In the genomic region with DNA sequence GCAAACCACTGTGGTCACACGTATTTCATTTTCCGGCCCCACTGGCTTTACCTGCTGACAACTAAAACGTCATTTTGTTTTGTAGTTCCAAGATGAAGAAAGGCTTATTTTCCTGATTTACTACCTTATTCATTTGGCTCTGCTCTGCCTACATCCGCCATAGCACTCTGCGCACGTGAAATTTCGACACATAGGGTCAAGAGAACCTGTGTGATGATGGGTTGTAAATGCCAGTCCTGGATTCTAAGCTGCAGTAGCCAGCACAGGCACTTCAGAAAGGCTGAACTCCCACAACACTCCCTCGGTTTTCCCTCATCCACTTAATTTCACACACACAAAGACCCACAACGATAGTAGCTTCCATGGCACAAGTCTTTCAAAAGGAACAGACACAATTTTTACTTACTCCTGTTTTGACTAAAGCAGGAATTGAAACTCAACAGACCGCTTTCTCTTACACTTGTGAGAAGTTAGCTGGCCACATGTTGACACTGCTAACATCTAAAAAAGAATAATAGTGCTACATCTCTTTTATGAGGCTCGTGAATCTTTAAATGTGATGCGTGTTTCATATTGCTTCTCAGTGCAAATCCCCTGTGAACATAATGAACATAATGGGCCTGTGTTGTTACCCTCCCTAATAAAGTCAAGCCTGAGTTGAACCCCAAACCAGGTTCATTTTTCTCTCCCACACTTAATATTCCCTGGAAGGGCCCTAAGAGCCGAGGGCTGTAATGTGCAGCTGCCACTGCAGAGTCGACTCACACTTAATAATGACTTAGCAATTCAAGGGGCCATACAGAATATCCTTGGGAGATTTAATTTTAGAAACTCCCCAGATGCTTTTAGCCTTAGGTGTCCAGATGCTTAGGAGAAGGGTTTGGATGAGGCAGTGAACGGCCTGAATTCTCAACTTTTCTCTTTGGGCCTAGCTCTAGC, we compare ENCODE assay signal across 9 cellular contexts. TPM values are rescaled to one million over a fixed set of nuclear protein-coding genes. Genes with fewer than 3 reads are reported as not detected.
A peak's percentile ranks its signal among the peaks of the same experiment; 100 is the strongest.
DNase-seq lines count a peak whose midpoint lies in the region; ATAC-seq and TF ChIP-seq lines count a peak whose summit lies in the region.
"Had no signal": no experiment of that assay in that cellular context is flagged by ENCODE, and none has a peak within 500 bp of the region (broad histone marks: within the 10 kb centered on the region; RNA-seq: fewer than 3 reads in every experiment).

No MANE protein-coding gene starts in this region.

- no peaks in the 10 kb centered on the region for H3K9me3 Mint-ChIP-seq in activated T-cell treated with anti-CD3 and anti-CD28 coated beads, Interleukin-2, amount 50 U/mL, for 72 hours

- intact Hi-C loops in esophagus muscularis mucosa (cut with DNase I), result no loop called here

- peak; percentile 27 to 31 for DNase-seq in activated T-cell treated with anti-CD3 and anti-CD28 coated beads, Interleukin-2, amount 50 U/mL, for 72 hours
- no peak for DNase-seq in activated T-cell treated with anti-CD3 and anti-CD28 coated beads, Interleukin-2, amount 50 U/mL, for 48 hours
- DNase-seq in NOMO-1 treated with dmso at 0.1 percent for 144 hours (lab: John Stamatoyannopoulos, UW; ENCODE audit: unreplicated experiment) (peak; percentile 63), esophagus muscularis mucosa (ENCODE audit: extremely low spot score) (peak; percentile 66), substantia nigra (lab: John Stamatoyannopoulos, UW) (no peak), NCI-H774 (lab: John Stamatoyannopoulos, UW) (no peak), amygdala (lab: John Stamatoyannopoulos, UW) (no peak)

- peaks cover 74% of the 10 kb centered on the region for H3K4me1 Mint-ChIP-seq in activated T-cell treated with anti-CD3 and anti-CD28 coated beads, Interleukin-2, amount 50 U/mL, for 72 hours (ENCODE audit: low read depth)

- H3K27me3 ChIP-seq in esophagus muscularis mucosa (peaks cover 0 to 13% (median 1%) of the 10 kb centered on the region in 4 donors), gastroesophageal sphincter (no peaks in the 10 kb centered on the region)

- WGBS in esophagus muscularis mucosa, result 78% methylated on average over 15 of the region's 15 CpGs
- 84 to 94% methylated on average over 12 of the region's 15 CpGs for WGBS in gastroesophageal sphincter (ENCODE audit: low coverage in 1 of 2), 2 donors

- H3K9me3 ChIP-seq in esophagus muscularis mucosa (no peaks in the 10 kb centered on the region), gastroesophageal sphincter (no peaks in the 10 kb centered on the region)

- H3K27ac Mint-ChIP-seq in activated T-cell treated with anti-CD3 and anti-CD28 coated beads, Interleukin-2, amount 50 U/mL, for 72 hours, result peak overlapping the region; percentile 41

- TF ChIP-seq POLR2A in esophagus muscularis mucosa (IDR thresholded peaks at IDR 0.05; ENCODE audit: low read depth) (no peak), gastroesophageal sphincter (IDR thresholded peaks at IDR 0.05) (no peak)

- no peaks in the 10 kb centered on the region for H3K27me3 Mint-ChIP-seq in activated T-cell treated with anti-CD3 and anti-CD28 coated beads, Interleukin-2, amount 50 U/mL, for 72 hours (ENCODE audit: low read depth)

- H3K4me3 ChIP-seq in esophagus muscularis mucosa (no peak overlapping the region), gastroesophageal sphincter (no peak overlapping the region)

- H3K27ac ChIP-seq in esophagus muscularis mucosa (replicated peaks in 1 of 4) (no peak overlapping the region), substantia nigra (ENCODE audit: low read depth, low read length, poor library complexity, severe bottlenecking) (peak overlapping the region; percentile 13), gastroesophageal sphincter (peak overlapping the region in 1 of 4 donors; percentile 41)
- H3K27ac ChIP-seq: parathyroid adenoma had no signal

- TF ChIP-seq EP300 in esophagus muscularis mucosa (IDR thresholded peaks at IDR 0.05), result no peak
- no peak for TF ChIP-seq EP300 in gastroesophageal sphincter (IDR thresholded peaks at IDR 0.05)

- peak overlapping the region; percentile 89 to 93 for H3K4me3 Mint-ChIP-seq in activated T-cell treated with anti-CD3 and anti-CD28 coated beads, Interleukin-2, amount 50 U/mL, for 72 hours

- peaks cover 8 to 48% (median 34%) of the 10 kb centered on the region in 4 donors for H3K4me1 ChIP-seq in esophagus muscularis mucosa
- H3K4me1 ChIP-seq in gastroesophageal sphincter, result peaks cover 0 to 52% (median 4%) of the 10 kb centered on the region in 3 donors
- H3K4me1 ChIP-seq: parathyroid adenoma had no signal

- TF ChIP-seq CTCF in esophagus muscularis mucosa (IDR thresholded peaks at IDR 0.05) (no peak), gastroesophageal sphincter (IDR thresholded peaks at IDR 0.05) (no peak)

- ATAC-seq in activated T-cell treated with anti-CD3 and anti-CD28 coated beads, Interleukin-2, amount 50 U/mL, for 72 hours (replicated peaks in 1 of 2), result peak; percentile 5 to 8
- no peak for ATAC-seq in gastroesophageal sphincter

- no peaks in the 10 kb centered on the region for H3K36me3 ChIP-seq in esophagus muscularis mucosa
- H3K36me3 ChIP-seq in gastroesophageal sphincter, result no peaks in the 10 kb centered on the region

- H3K36me3 Mint-ChIP-seq in activated T-cell treated with anti-CD3 and anti-CD28 coated beads, Interleukin-2, amount 50 U/mL, for 72 hours (ENCODE audit: insufficient read depth in 2 of 2), result peaks cover 0 to 2% of the 10 kb centered on the region in 2 donors

RNA-seq across cellular contexts. Expression of gene RUNX1, which starts 1.5 kb away (rescaled TPM):
- 10 to 100 TPM; 36.6 to 56.2 TPM for total RNA-seq in activated T-cell treated with anti-CD3 and anti-CD28 coated beads, Interleukin-2, amount 50 U/mL, for 72 hours
- 10 to 100 TPM in 1 of 4 donors, 1 to 10 TPM in 3; 3.7 to 10.9 (median 5.6) TPM for total RNA-seq in esophagus muscularis mucosa
- 10 to 100 TPM in 1 of 4 donors, 1 to 10 TPM in 3; 3.9 to 14.5 (median 5.8) TPM for total RNA-seq in gastroesophageal sphincter

Comparison
In these comparisons a context has a peak if more than half of its experiments do, and no peak if none do; other contexts are left out.
1. DNase-seq: peak in activated T-cell treated with anti-CD3 and anti-CD28 coated beads, Interleukin-2, amount 50 U/mL, for 72 hours (2 of 2), NOMO-1 treated with dmso at 0.1 percent for 144 hours (single experiment) and esophagus muscularis mucosa (single experiment); none in activated T-cell treated with anti-CD3 and anti-CD28 coated beads, Interleukin-2, amount 50 U/mL, for 48 hours (0 of 2), substantia nigra (0 of 49), NCI-H774 (single experiment) and amygdala (0 of 56).